Comparison of ENCODE assay signal across 8 cellular contexts in the genomic region with DNA sequence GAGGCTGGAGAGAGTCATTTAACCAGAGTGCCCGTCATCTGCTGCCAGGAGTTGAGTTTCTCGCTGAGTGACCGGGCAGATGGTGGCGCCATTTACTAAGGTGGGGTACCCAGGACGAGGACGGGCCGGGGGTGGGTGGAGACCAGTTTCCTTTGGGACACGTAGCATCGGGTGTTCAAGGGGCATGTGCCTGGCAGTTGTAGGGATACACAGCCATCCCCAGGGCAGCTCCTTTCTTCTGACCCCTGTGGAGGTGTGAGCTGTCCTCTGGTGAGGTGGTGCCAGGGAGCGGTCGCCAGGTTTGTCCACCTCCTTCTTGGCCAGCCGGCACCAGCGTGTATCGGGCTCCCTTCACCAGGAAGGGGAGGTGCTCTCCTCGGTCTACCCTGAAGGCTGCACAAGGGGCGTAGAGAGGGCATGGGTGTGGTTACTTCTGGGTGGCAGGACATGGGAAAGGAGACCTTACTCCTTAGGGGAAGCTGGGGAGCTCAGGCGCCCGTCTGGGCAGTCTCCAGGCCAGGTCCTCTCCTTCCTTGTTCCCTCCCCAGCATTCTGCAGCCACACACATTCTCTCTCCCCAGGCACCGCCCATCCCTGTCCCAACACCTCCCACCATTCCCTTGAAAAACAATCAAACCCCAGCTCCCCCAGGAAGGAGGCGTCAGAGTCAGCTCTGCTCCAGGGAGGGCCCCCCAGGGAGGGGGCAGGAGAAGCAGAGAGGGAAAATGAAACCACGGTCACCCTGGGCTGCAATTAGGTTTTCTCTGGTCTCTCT. TPM values are rescaled to one million over a fixed set of nuclear protein-coding genes. Genes with fewer than 3 reads are reported as not detected.
DNase-seq lines count a peak whose midpoint lies in the region; ATAC-seq, FAIRE-seq and TF ChIP-seq lines count a peak whose summit lies in the region.

No MANE protein-coding gene starts in this region.

- H4K91ac ChIP-seq in H1 (replicated peaks; ENCODE audit: insufficient read length, low read length) = peak overlapping the region; percentile 31

- TF ChIP-seq CTCF in 22Rv1 (IDR thresholded peaks at IDR 0.05) (peak; percentile 56), GM12873 (IDR thresholded peaks at IDR 0.05; ENCODE audit: insufficient read depth, low read depth, low read length, missing control alignments) (peak; percentile 64), H1 (IDR thresholded peaks at IDR 0.05; ENCODE audit: control extremely low read depth in 1 of 3, insufficient read depth in 1 of 3, low read depth in 1 of 3, low read length in 3 of 3) (peak; percentile 77 to 79 (median 78))

- H2AK5ac ChIP-seq in H1 (ENCODE audit: low read depth, low read length) = no peak overlapping the region

- FAIRE-seq in H1 (lab: Jason Lieb, UNC) = peak; percentile 73

- peak; percentile 48 for ATAC-seq in activated CD8-positive, alpha-beta T cell treated with anti-CD3 and anti-CD28 coated beads, Interleukin-2, amount 10 ng/mL, durations not matched to agents 7 days and 5 days
- ATAC-seq in GM21447 (IDR thresholded peaks at IDR 0.05; ENCODE audit: unreplicated experiment) = no peak

- no peak for TF ChIP-seq EP300 in H1 (IDR thresholded peaks at IDR 0.05; ENCODE audit: borderline replicate concordance in 1 of 2, low read depth in 2 of 2, low read length in 2 of 2)

- peak overlapping the region; percentile 66; the same call in 1 of the 2 replicates for H2BK20ac ChIP-seq in H1 (ENCODE audit: low read length)

- peak overlapping the region; percentile 81 to 96 for H3K4me2 ChIP-seq in H1 (ENCODE audit: insufficient read depth in 1 of 2, low read depth in 2 of 2, low read length in 2 of 2)

- TF ChIP-seq RAD21 in H1 (IDR thresholded peaks at IDR 0.05 in 1 of 2, conservative IDR thresholded peaks at IDR 0.05 in 1 of 2; ENCODE audit: low read depth in 2 of 2, low read length in 2 of 2) = peak; percentile 91 to 94

- no peaks in the 10 kb centered on the region for H3K79me1 ChIP-seq in H1 (ENCODE audit: low read depth, low read length)

- TF ChIP-seq POLR2A in H1 (IDR thresholded peaks at IDR 0.05; ENCODE audit: control extremely low read depth in 1 of 2, low read depth in 2 of 2, low read length in 2 of 2) = peak in 1 of 2 experiments; percentile 77; a peak in 2 of 3 replicates

- peaks cover 0 to 15% (median 10%) of the 10 kb centered on the region in 4 experiments; a peak in 6 of 7 replicates for H3K4me1 ChIP-seq in H1 (replicated peaks in 1 of 4; ENCODE audit: control insufficient read depth in 3 of 4, insufficient read depth in 4 of 4, low read length in 3 of 4)

- peak overlapping the region; percentile 53 for H3K27ac Mint-ChIP-seq in activated CD8-positive, alpha-beta T cell treated with anti-CD3 and anti-CD28 coated beads, Interleukin-2, amount 10 ng/mL, durations not matched to agents 7 days and 5 days

- H3K4ac ChIP-seq in H1 (replicated peaks; ENCODE audit: insufficient read length, low read depth, low read length) = no peak overlapping the region

- H3K36me3 Mint-ChIP-seq in activated CD8-positive, alpha-beta T cell treated with anti-CD3 and anti-CD28 coated beads, Interleukin-2, amount 10 ng/mL, durations not matched to agents 7 days and 5 days (ENCODE audit: low read depth) = no peaks in the 10 kb centered on the region

- H4K8ac ChIP-seq in H1 (ENCODE audit: extremely low read depth, insufficient read depth, low read length) = no peak overlapping the region

- H4K20me1 ChIP-seq in H1 (replicated peaks in 1 of 2; ENCODE audit: control insufficient read depth in 1 of 2, insufficient read depth in 2 of 2, low read length in 2 of 2) = no peaks in the 10 kb centered on the region

- H3K14ac ChIP-seq in H1 (ENCODE audit: insufficient read length) = no peak overlapping the region

- H2BK12ac ChIP-seq in H1 (ENCODE audit: low read depth, low read length) = peak overlapping the region; percentile 95; the same call in 1 of the 2 replicates

- H3K27ac ChIP-seq in 22Rv1 (no peak overlapping the region), H1 (ENCODE audit: low read depth, low read length) (peak overlapping the region; percentile 35; the same call in 1 of the 2 replicates)

- POLR2A ChIA-PET in activated CD8-positive, alpha-beta T cell treated with anti-CD3 and anti-CD28 coated beads, Interleukin-2, amount 10 ng/mL, durations not matched to agents 7 days and 5 days (lab: Charles Lee) = interaction anchor here (1.2 kb wide), 1 partner anchor 21 kb away, joined by 3 read pairs; a partner anchor contains a TSS
- POLR2A ChIA-PET in H1 (lab: Charles Lee; ENCODE audit: partially characterized antibody) = interaction anchor here (0.7 to 1.2 kb wide), 6 partner anchors 13 to 355 kb away, joined by 3 read pairs; no protein-coding TSS in a partner anchor

- no peaks in the 10 kb centered on the region for H3K9me3 Mint-ChIP-seq in activated CD8-positive, alpha-beta T cell treated with anti-CD3 and anti-CD28 coated beads, Interleukin-2, amount 10 ng/mL, durations not matched to agents 7 days and 5 days (ENCODE audit: insufficient read depth)

- H4K5ac ChIP-seq in H1 (ENCODE audit: insufficient read length, low read depth, low read length) = peak overlapping the region; percentile 35

- no peaks in the 10 kb centered on the region for H3K36me3 ChIP-seq in H1 (ENCODE audit: control insufficient read depth in 2 of 4, insufficient read depth in 4 of 4, low read length in 3 of 4)

- peak overlapping the region; percentile 96 for H2BK5ac ChIP-seq in H1 (ENCODE audit: low read depth, low read length)

- peak overlapping the region; percentile 94 for H2AFZ ChIP-seq in H1 (ENCODE audit: low read length)

- peaks cover 8% of the 10 kb centered on the region for H3K27me3 Mint-ChIP-seq in activated CD8-positive, alpha-beta T cell treated with anti-CD3 and anti-CD28 coated beads, Interleukin-2, amount 10 ng/mL, durations not matched to agents 7 days and 5 days (ENCODE audit: low read depth)

- CTCF ChIA-PET in activated CD8-positive, alpha-beta T cell treated with anti-CD3 and anti-CD28 coated beads, Interleukin-2, amount 10 ng/mL, durations not matched to agents 7 days and 5 days (lab: Charles Lee) = interaction anchor here (0.6 to 2.7 kb wide), 19 partner anchors 11 to 509 kb away, joined by 3 to 14 read pairs (median 4); a partner anchor contains a TSS
- CTCF ChIA-PET in H1 (lab: Charles Lee; ENCODE audit: partially characterized antibody) = interaction anchor here (0.6 to 2.0 kb wide), 33 partner anchors 13 to 504 kb away, joined by 3 to 9 read pairs (median 3); a partner anchor contains a TSS

- peaks cover 5% of the 10 kb centered on the region for H3K23me2 ChIP-seq in H1 (ENCODE audit: low read depth, low read length)

- H3K27me3 ChIP-seq in H1 (replicated peaks in 1 of 4; ENCODE audit: control insufficient read depth in 3 of 4, extremely low read depth in 1 of 4, insufficient read depth in 3 of 4, low read length in 3 of 4) = peaks cover 0 to 2% (median 0%) of the 10 kb centered on the region in 4 experiments; a peak in 1 of 7 replicates

- no peak overlapping the region for H2BK120ac ChIP-seq in H1 (replicated peaks; ENCODE audit: low read depth, low read length)

- no peak overlapping the region for H3K56ac ChIP-seq in H1 (replicated peaks; ENCODE audit: insufficient read length, low read depth, low read length)

- peak overlapping the region; percentile 88; the same call in 1 of the 2 replicates for H2BK15ac ChIP-seq in H1 (ENCODE audit: low read length)

- H3K9me3 ChIP-seq in H1 (ENCODE audit: insufficient read depth in 2 of 2, low read depth in 1 of 2, low read length in 1 of 2) = no peaks in the 10 kb centered on the region

- peak overlapping the region; percentile 95 for H3K18ac ChIP-seq in H1 (ENCODE audit: extremely low read depth, low read length)

- WGBS in H1 (ENCODE audit: extremely low coverage in 1 of 2, insufficient coverage in 1 of 2, insufficient read length in 1 of 2, insufficient replicate concordance in 2 of 2, low coverage in 1 of 2, low lambda C conversion rate in 2 of 2, missing lambda C conversion rate in 1 of 2), 2 experiments = 10% methylated on average over 21 of the region's 21 CpGs; no CpG with 5 or more reads in 1 of the 2 experiments

- H3K23ac ChIP-seq in H1 (ENCODE audit: insufficient read length) = no peak overlapping the region

- peak; percentile 86 for DNase-seq in NCI-H226
- peak; percentile 66 for DNase-seq in activated CD8-positive, alpha-beta T cell treated with anti-CD3 and anti-CD28 coated beads, Interleukin-2, amount 10 ng/mL, durations not matched to agents 7 days and 5 days
- peak; percentile 63 to 81 for DNase-seq in H1 (ENCODE audit: low read depth in 1 of 2, low spot score in 2 of 2)
- DNase-seq in medulla oblongata (ENCODE audit: extremely low spot score) = peak; percentile 78
- peak; percentile 28 for DNase-seq in stimulated activated CD8-positive, alpha-beta memory T cell treated with anti-CD3 and anti-CD28 coated beads, Interleukin-12 subunit alpha, Interleukin-12 subunit beta, amount 100 ng/mL, for 4 hours (ENCODE audit: low read depth)

- peak overlapping the region in 3 of 4 experiments; percentile 4 to 46 (median 40); a peak in 5 of 7 replicates for H3K9ac ChIP-seq in H1 (replicated peaks in 1 of 4; ENCODE audit: extremely low read depth in 1 of 4, low read depth in 3 of 4, low read length in 3 of 4)

- no peaks in the 10 kb centered on the region for H3K79me2 ChIP-seq in H1 (ENCODE audit: control insufficient read depth in 1 of 2, insufficient read depth in 2 of 2, low read length in 2 of 2)

- H3K4me3 Mint-ChIP-seq in activated CD8-positive, alpha-beta T cell treated with anti-CD3 and anti-CD28 coated beads, Interleukin-2, amount 10 ng/mL, durations not matched to agents 7 days and 5 days = peak overlapping the region; percentile 74

- H3K4me3 ChIP-seq in H1 (ENCODE audit: extremely low read depth in 1 of 4, insufficient read depth in 2 of 4, low read depth in 3 of 4, low read length in 4 of 4) = peak overlapping the region; percentile 35 to 61 (median 56)

- H3K4me1 Mint-ChIP-seq in activated CD8-positive, alpha-beta T cell treated with anti-CD3 and anti-CD28 coated beads, Interleukin-2, amount 10 ng/mL, durations not matched to agents 7 days and 5 days (ENCODE audit: low read depth) = peaks cover 25% of the 10 kb centered on the region

RNA-seq across cellular contexts. Expression of a gene that starts 10.3 kb away (rescaled TPM):
- not detected for total RNA-seq in activated CD8-positive, alpha-beta T cell treated with anti-CD3 and anti-CD28 coated beads, Interleukin-2, amount 10 ng/mL, durations not matched to agents 7 days and 5 days
- total RNA-seq in H1 (2021; fragmentation: NEBNext Ultra II Directional; extraction: Animal tissue kit (Norgen Biotek cat#: 25700)) = not detected in 2 replicates
- polyA plus RNA-seq in H1 (2011; rRNA removed) = 1.5 and 1.7 TPM in 2 replicates
- polyA plus RNA-seq in H1 (2011; cell fraction: cytosol; rRNA removed) = 1.6 TPM
- polyA plus RNA-seq in H1 (2011; cell fraction: nucleus; rRNA removed) = 1.5 TPM
- polyA plus RNA-seq in H1 (2012, experiment 1 of 2) = 0.31 to 1.7 TPM (median 1.2 TPM) in 4 replicates
- polyA plus RNA-seq in H1 (2012, experiment 2 of 2) = 0.24 TPM
- 0.10 TPM for polyA plus RNA-seq in H1 (2013, experiment 1 of 2)
- polyA plus RNA-seq in H1 (2013, experiment 2 of 2) = 0.11 TPM
- polyA minus RNA-seq in H1 (2011; rRNA and poly(A)+ RNA removed) = 0.63 TPM in 1 of 2 replicates, not detected in the other
- polyA minus RNA-seq in H1 (2011; cell fraction: cytosol; rRNA and poly(A)+ RNA removed) = not detected
- polyA minus RNA-seq in H1 (2011; cell fraction: nucleus; rRNA and poly(A)+ RNA removed) = not detected

RNA-seq across cellular contexts. Expression of a gene that starts 20.8 kb away (rescaled TPM):
- total RNA-seq in activated CD8-positive, alpha-beta T cell treated with anti-CD3 and anti-CD28 coated beads, Interleukin-2, amount 10 ng/mL, durations not matched to agents 7 days and 5 days = 10 to 100 TPM; 62.3 to 63.2 TPM
- total RNA-seq in H1 (2021; fragmentation: NEBNext Ultra II Directional; extraction: Animal tissue kit (Norgen Biotek cat#: 25700)) = 0.13 TPM in 2 replicates
- polyA plus RNA-seq in H1 (2011; rRNA removed) = 0.06 and 0.08 TPM in 2 replicates
- polyA plus RNA-seq in H1 (2011; cell fraction: cytosol; rRNA removed) = 0.10 TPM
- 0.09 TPM for polyA plus RNA-seq in H1 (2011; cell fraction: nucleus; rRNA removed)
- polyA plus RNA-seq in H1 (2012, experiment 1 of 2) = 0.08 to 0.17 TPM (median 0.11 TPM) in 4 replicates
- 0.04 TPM for polyA plus RNA-seq in H1 (2012, experiment 2 of 2)
- polyA plus RNA-seq in H1 (2013, experiment 1 of 2) = 0.10 TPM
- 0.07 TPM for polyA plus RNA-seq in H1 (2013, experiment 2 of 2)
- 0.19 and 0.34 TPM in 2 replicates for polyA minus RNA-seq in H1 (2011; rRNA and poly(A)+ RNA removed)
- 0.22 TPM for polyA minus RNA-seq in H1 (2011; cell fraction: cytosol; rRNA and poly(A)+ RNA removed)
- polyA minus RNA-seq in H1 (2011; cell fraction: nucleus; rRNA and poly(A)+ RNA removed) = 0.60 TPM

Comparison
In these comparisons a context has a peak if more than half of its experiments do, and no peak if none do; other contexts are left out.
1. DNase-seq: peak in every context shown above with its lines; median percentile 86 in NCI-H226; 78 in medulla oblongata; 72 in H1; 66 in activated CD8-positive, alpha-beta T cell treated with anti-CD3 and anti-CD28 coated beads, Interleukin-2, amount 10 ng/mL, durations not matched to agents 7 days and 5 days; 28 in stimulated activated CD8-positive, alpha-beta memory T cell treated with anti-CD3 and anti-CD28 coated beads, Interleukin-12 subunit alpha, Interleukin-12 subunit beta, amount 100 ng/mL, for 4 hours.
2. RNA of a gene that starts 20.8 kb away (total RNA-seq): 62.3 to 63.2 TPM in activated CD8-positive, alpha-beta T cell treated with anti-CD3 and anti-CD28 coated beads, Interleukin-2, amount 10 ng/mL, durations not matched to agents 7 days and 5 days; 0.13 TPM in H1; every median in the first group is over 10 times any median in the second.
3. Peak in every context shown above with its lines, with median percentiles within 50 percentile points of each other: CTCF ChIP-seq.